In genomic region chr19:24033308-24033961, GRCh38 we compare ENCODE assay signal across 8 cellular contexts. TPM values are rescaled to one million over a fixed set of nuclear protein-coding genes. Genes with fewer than 3 reads are reported as not detected.
DNase-seq lines count a peak whose midpoint lies in the region; ATAC-seq and TF ChIP-seq lines count a peak whose summit lies in the region.

No MANE protein-coding gene starts in this region.

- peak overlapping the region; percentile 100 for H3K27ac Mint-ChIP-seq in neural crest cell (ENCODE audit: unreplicated experiment)

- no peaks in the 10 kb centered on the region for H3K27me3 Mint-ChIP-seq in neural crest cell (ENCODE audit: low read depth)

- H3K4me3 ChIP-seq in RWPE2 (ENCODE audit: severe bottlenecking), result peak overlapping the region; percentile 97
- peak overlapping the region; percentile 75 to 84 for H3K4me3 ChIP-seq in foreskin fibroblast (ENCODE audit: low read depth in 1 of 2, low read length in 2 of 2)
- peak overlapping the region; percentile 52 to 80 (median 73) for H3K4me3 ChIP-seq in stomach

- WGBS in stomach, 5 donors, result 0 to 1% (median 0%) methylated on average over 39 to 40 of the region's 40 CpGs

- peaks cover 3% of the 10 kb centered on the region for H3K9me3 ChIP-seq in RWPE2 (ENCODE audit: severe bottlenecking)
- no peaks in the 10 kb centered on the region for H3K9me3 ChIP-seq in stomach

- peak; percentile 92 for DNase-seq in DMS79 treated with DMSO at 0.1 percent for 48 hours (lab: John Stamatoyannopoulos, UW)
- DNase-seq in KBM-7, result peak; percentile 92
- peak; percentile 82 for DNase-seq in RWPE2 (ENCODE audit: low spot score)
- DNase-seq in activated gamma-delta T cell (lab: John Stamatoyannopoulos, UW), result peak; percentile 72
- DNase-seq in foreskin fibroblast, result peak; percentile 88 to 95
- peak; percentile 73 for DNase-seq in neural crest cell (ENCODE audit: low read depth, low spot score)
- peak; percentile 89 for DNase-seq in stomach

- peaks cover 34% of the 10 kb centered on the region for H3K4me1 Mint-ChIP-seq in neural crest cell

- H3K4me1 ChIP-seq in RWPE2 (ENCODE audit: insufficient read depth, poor library complexity, severe bottlenecking), result no peaks in the 10 kb centered on the region
- H3K4me1 ChIP-seq in stomach, result peaks cover 14 to 49% (median 39%) of the 10 kb centered on the region in 4 donors

- H3K27ac ChIP-seq in RWPE2 (ENCODE audit: poor library complexity, severe bottlenecking) (peak overlapping the region; percentile 84), stomach (peak overlapping the region; percentile 87 to 98 (median 92))

- in situ Hi-C loops in KBM-7 (cut with MboI; ENCODE audit: low pct_unique_long_range_greater_than_20kb, low sequenced_read_pairs), result no loop called here

- H3K9me3 Mint-ChIP-seq in neural crest cell, result no peaks in the 10 kb centered on the region

- no peak for TF ChIP-seq EP300 in stomach (IDR thresholded peaks at IDR 0.05)

- peaks cover 22% of the 10 kb centered on the region for H3K36me3 Mint-ChIP-seq in neural crest cell (ENCODE audit: low read depth)

- TF ChIP-seq CTCF in RWPE2 (IDR thresholded peaks at IDR 0.05; ENCODE audit: poor library complexity, severe bottlenecking) (no peak), foreskin fibroblast (IDR thresholded peaks at IDR 0.05; ENCODE audit: low read depth, low read length) (no peak), neural crest cell (conservative IDR thresholded peaks at IDR 0.05) (no peak), stomach (IDR thresholded peaks at IDR 0.05) (no peak)

- no peak for TF ChIP-seq POLR2A in stomach (IDR thresholded peaks at IDR 0.05)

- intact Hi-C loops in stomach (cut with DNase I; ENCODE audit: low total_unique reads), result no loop called here

- peaks cover 29% of the 10 kb centered on the region for H3K36me3 ChIP-seq in RWPE2 (ENCODE audit: low read depth)
- H3K36me3 ChIP-seq in stomach, result peaks cover 0 to 26% (median 19%) of the 10 kb centered on the region in 4 donors

- ATAC-seq in GM21723 (IDR thresholded peaks at IDR 0.05; ENCODE audit: unreplicated experiment) (peak; percentile 90), RWPE2 (ENCODE audit: low read depth) (peak; percentile 97)

- no peaks in the 10 kb centered on the region for H3K27me3 ChIP-seq in RWPE2 (ENCODE audit: insufficient read depth, poor library complexity, severe bottlenecking)
- H3K27me3 ChIP-seq in stomach, result no peaks in the 10 kb centered on the region

- peak overlapping the region; percentile 100 for H3K4me3 Mint-ChIP-seq in neural crest cell

RNA-seq across cellular contexts. Expression of gene ZNF254, which starts 53.6 kb away (rescaled TPM):
- total RNA-seq in neural crest cell (36.8 and 37.6 TPM in 2 replicates), stomach (10 to 100 TPM; 17.4 to 68.3 (median 30.3) TPM)
- 1 to 10 TPM; 4.0 to 6.4 (median 4.1) TPM for polyA plus RNA-seq in stomach

Comparison
In these comparisons a context has a peak if more than half of its experiments do, and no peak if none do; other contexts are left out.
1. Peak in every context shown above with its lines: DNase-seq, ATAC-seq, H3K4me3 ChIP-seq and H3K27ac ChIP-seq.